8 cellular contexts compared by ENCODE assay signal in genomic region chr11:59560702-59561469, GRCh38. TPM values are rescaled to one million over a fixed set of nuclear protein-coding genes. Genes with fewer than 3 reads are reported as not detected.
DNase-seq lines count a peak whose midpoint lies in the region; ATAC-seq and TF ChIP-seq lines count a peak whose summit lies in the region.

No MANE protein-coding gene starts in this region.

- ATAC-seq in HG02642 (IDR thresholded peaks at IDR 0.05; ENCODE audit: poor library complexity, unreplicated experiment) = peak; percentile 54

- H3K4me3 ChIP-seq in ascending aorta (peak overlapping the region; percentile 83), uterus (peak overlapping the region; percentile 58 to 63)

- no peaks in the 10 kb centered on the region for H3K9me3 ChIP-seq in ascending aorta
- H3K9me3 ChIP-seq in uterus = no peaks in the 10 kb centered on the region

- no peaks in the 10 kb centered on the region for H3K27me3 ChIP-seq in ascending aorta
- no peaks in the 10 kb centered on the region for H3K27me3 ChIP-seq in uterus

- peak overlapping the region; percentile 74 to 89 for H3K27ac ChIP-seq in ascending aorta
- peak overlapping the region; percentile 88 to 96 for H3K27ac ChIP-seq in uterus

- intact Hi-C loops in ascending aorta (cut with DNase I) = loop anchor here (1.0 to 5.0 kb wide), 3 partner anchors 10 to 1346 kb away; partner anchors contain the start of genes OSBP and PRPF19
- intact Hi-C loops in uterus (cut with DNase I; ENCODE audit: low total_unique reads) = no loop called here

- TF ChIP-seq POLR2A in uterus (IDR thresholded peaks at IDR 0.05) = peak in 1 of 2 donors; percentile 41

- H3K4me1 ChIP-seq in ascending aorta (peaks cover 0 to 8% of the 10 kb centered on the region in 2 donors), uterus (no peaks in the 10 kb centered on the region)

- no peak for TF ChIP-seq CTCF in GM10266 (IDR thresholded peaks at IDR 0.05; ENCODE audit: control insufficient read depth, insufficient read depth, low read depth, missing control alignments)
- TF ChIP-seq CTCF in ascending aorta (IDR thresholded peaks at IDR 0.05) = no peak
- TF ChIP-seq CTCF in uterus (IDR thresholded peaks at IDR 0.05) = no peak

- H3K36me3 ChIP-seq in ascending aorta = no peaks in the 10 kb centered on the region
- no peaks in the 10 kb centered on the region for H3K36me3 ChIP-seq in uterus

- peak; percentile 79 for DNase-seq in GM10266 (ENCODE audit: extremely low spot score)
- DNase-seq in NCI-H1436 (lab: John Stamatoyannopoulos, UW) = peak; percentile 65
- peak; percentile 55 to 88 (median 73) for DNase-seq in T-helper 2 cell
- DNase-seq in ascending aorta (ENCODE audit: low spot score in 2 of 2) = peak; percentile 38 to 91
- peak; percentile 92 for DNase-seq in hepatic stellate cell (ENCODE audit: low spot score)
- DNase-seq in renal cortical epithelial cell (ENCODE audit: low read depth) = peak; percentile 79
- DNase-seq in uterus = peak; percentile 83 to 91

RNA-seq across cellular contexts. Expression of gene OR4D9, which starts 49.5 kb away (rescaled TPM):
- total RNA-seq in ascending aorta (not detected), renal cortical epithelial cell (not detected in 2 replicates), uterus (not detected)

RNA-seq across cellular contexts. Expression of gene OSBP, which starts 54.7 kb away (rescaled TPM):
- total RNA-seq in ascending aorta = 16.7 TPM
- 32.0 and 71.3 TPM in 2 replicates for total RNA-seq in renal cortical epithelial cell
- total RNA-seq in uterus = 10 to 100 TPM; 27.4 to 51.0 (median 41.9) TPM

RNA-seq across cellular contexts. Expression of gene OR4D11, which starts 57.5 kb away (rescaled TPM):
- total RNA-seq in ascending aorta (not detected), renal cortical epithelial cell (not detected in 2 replicates), uterus (not detected)

Comparison
In these comparisons a context has a peak if more than half of its experiments do, and no peak if none do; other contexts are left out.
1. Peak in every context shown above with its lines: DNase-seq, ATAC-seq, H3K4me3 ChIP-seq and H3K27ac ChIP-seq.